In the genomic region with DNA sequence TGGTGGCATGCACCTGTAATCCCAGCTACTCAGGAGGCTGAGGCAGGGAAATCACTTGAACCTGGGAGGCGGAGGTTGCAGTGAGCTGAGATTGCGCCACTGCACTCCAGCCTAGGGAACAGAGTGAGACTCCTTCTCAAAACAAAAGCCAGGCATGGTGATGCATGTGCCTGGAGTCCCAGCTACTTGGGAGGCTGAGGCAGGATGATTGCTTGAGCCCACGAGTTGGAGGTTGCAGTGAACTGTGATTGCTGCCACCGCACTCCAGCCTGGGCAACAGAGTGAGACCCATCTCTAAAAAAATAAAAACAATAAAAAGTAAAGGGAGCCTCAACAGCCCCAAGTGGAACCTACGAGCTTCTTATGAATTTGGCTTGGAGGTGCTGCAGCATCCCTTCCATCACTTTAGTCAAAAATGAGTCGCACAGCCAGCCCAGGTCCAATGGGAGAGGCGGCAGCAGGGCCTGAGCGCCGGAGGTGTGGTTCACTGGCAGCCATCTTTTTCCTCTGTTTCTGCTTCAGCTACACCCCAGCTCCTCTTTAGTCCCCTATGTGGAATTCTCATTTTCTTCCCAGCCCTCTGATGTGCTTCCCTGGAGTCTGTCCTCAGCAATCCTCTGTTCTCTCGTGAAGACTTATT, we compare ENCODE assay signal across 16 cellular contexts. TPM values are rescaled to one million over a fixed set of nuclear protein-coding genes. Genes with fewer than 3 reads are reported as not detected.
DNase-seq lines count a peak whose midpoint lies in the region; TF ChIP-seq lines count a peak whose summit lies in the region.
"Had no signal": no experiment of that assay in that cellular context is flagged by ENCODE, and none has a peak within 500 bp of the region (broad histone marks: within the 10 kb centered on the region; RNA-seq: fewer than 3 reads in every experiment).

No MANE protein-coding gene starts in this region.

- DNase-seq in Calu3 = no peak
- DNase-seq in RWPE1 (ENCODE audit: low spot score) = no peak
- peak; percentile 44 for DNase-seq in fibroblast of mammary gland (ENCODE audit: low read depth)
- DNase-seq in type B pancreatic cell (ENCODE audit: extremely low spot score, unreplicated experiment) = no peak
- DNase-seq in activated naive CD4-positive, alpha-beta T cell (lab: John Stamatoyannopoulos, UW) = no peak
- DNase-seq in kidney tubule cell (ENCODE audit: low spot score) = no peak
- no peak for DNase-seq in stimulated activated CD4-positive, alpha-beta T cell treated with anti-CD3 and anti-CD28 coated beads, Interleukin-2, amount 100 ng/mL, for 48 hours
- DNase-seq: BE2C; CD8-positive, alpha-beta T cell; COR-L47; GF-D8; HCEC 1CT had no signal

- H3K27me3 Mint-ChIP-seq in Calu3 (ENCODE audit: unreplicated experiment) (no peaks in the 10 kb centered on the region), type B pancreatic cell (no peaks in the 10 kb centered on the region)
- H3K27me3 Mint-ChIP-seq: IgD-negative memory B cell had no signal

- TF ChIP-seq CTCF in Calu3 (IDR thresholded peaks at IDR 0.05; ENCODE audit: unreplicated experiment) = no peak
- TF ChIP-seq CTCF in RWPE1 (conservative IDR thresholded peaks at IDR 0.05; ENCODE audit: low read depth) = no peak
- no peak for TF ChIP-seq CTCF in fibroblast of mammary gland (conservative IDR thresholded peaks at IDR 0.05; ENCODE audit: control insufficient read depth, insufficient read depth, low read depth, low read length)
- TF ChIP-seq CTCF in type B pancreatic cell (conservative IDR thresholded peaks at IDR 0.05) = no peak

- CTCF ChIA-PET in Calu3 (lab: Charles Lee) = interaction anchor here (1.7 kb wide), 1 partner anchor 11 kb away, joined by 4 read pairs; no protein-coding TSS in a partner anchor
- CTCF ChIA-PET in RWPE1 (lab: Yijun Ruan, JAX) = interaction anchor here (0.8 kb wide), 1 partner anchor 74 kb away, joined by 3 read pairs; no protein-coding TSS in a partner anchor

- H3K4me3 ChIP-seq in fibroblast of mammary gland (ENCODE audit: control insufficient read depth, low read depth, low read length) = no peak overlapping the region
- H3K4me3 ChIP-seq: A549 had no signal

- H3K4me1 Mint-ChIP-seq in Calu3 (ENCODE audit: low read depth, unreplicated experiment) (peaks cover 15% of the 10 kb centered on the region), type B pancreatic cell (ENCODE audit: unreplicated experiment) (peaks cover 22% of the 10 kb centered on the region)
- H3K4me1 Mint-ChIP-seq: CD14-positive monocyte had no signal

- H3K9me3 Mint-ChIP-seq in Calu3 (ENCODE audit: low read depth, unreplicated experiment) = no peaks in the 10 kb centered on the region
- H3K9me3 Mint-ChIP-seq in type B pancreatic cell = no peaks in the 10 kb centered on the region
- H3K9me3 Mint-ChIP-seq: CD14-positive monocyte; CD8-positive, alpha-beta T cell; IgD-negative memory B cell had no signal

- H3K27ac Mint-ChIP-seq in Calu3 (ENCODE audit: unreplicated experiment) (peak overlapping the region; percentile 89), type B pancreatic cell (peak overlapping the region; percentile 55)
- H3K27ac Mint-ChIP-seq: CD8-positive, alpha-beta T cell had no signal

- no peak overlapping the region for H3K4me3 Mint-ChIP-seq in Calu3 (ENCODE audit: low read depth, unreplicated experiment)
- no peak overlapping the region for H3K4me3 Mint-ChIP-seq in type B pancreatic cell
- H3K4me3 Mint-ChIP-seq: CD14-positive monocyte; CD8-positive, alpha-beta T cell; IgD-negative memory B cell had no signal

- POLR2A ChIA-PET in RWPE1 (lab: Yijun Ruan, JAX; ENCODE audit: low non-redundant PET) = no interaction called here

- intact Hi-C loops in Calu3 (cut with micrococcal nuclease; ENCODE audit: unreplicated experiment) = no loop called here

- H3K36me3 Mint-ChIP-seq in Calu3 (ENCODE audit: insufficient read depth, unreplicated experiment) = peaks cover 63% of the 10 kb centered on the region
- H3K36me3 Mint-ChIP-seq in type B pancreatic cell = no peaks in the 10 kb centered on the region

- peak overlapping the region; percentile 93 for H3K27ac ChIP-seq in RWPE1
- H3K27ac ChIP-seq: A549 had no signal

- no TSS peak for BruUV-seq in Calu3 (replicated peaks; lab: Mats Ljungman, UMichigan)

RNA-seq across cellular contexts. Expression of gene GCAT, which starts 29.2 kb away (rescaled TPM):
- 22.7 and 29.9 TPM in 2 replicates for total RNA-seq in Calu3 (2022)
- 22.3 and 27.4 TPM in 2 replicates for total RNA-seq in type B pancreatic cell (ENCODE audit: low replicate concordance)

RNA-seq across cellular contexts. Expression of gene GALR3, which starts 44.7 kb away (rescaled TPM):
- total RNA-seq in Calu3 (2022) (0.31 TPM in 1 of 2 replicates, not detected in the other), type B pancreatic cell (ENCODE audit: low replicate concordance) (0.34 TPM in 1 of 2 replicates, not detected in the other)
- total RNA-seq: CD8-positive, alpha-beta T cell; H4 had no signal
